In genomic region chr18:4068552-4069158, GRCh38 we compare ENCODE assay signal across 8 cellular contexts.
DNase-seq lines count a peak whose midpoint lies in the region; ATAC-seq and TF ChIP-seq lines count a peak whose summit lies in the region.

No MANE protein-coding gene starts in this region.

- H3K36me3 ChIP-seq in right atrium auricular region (no peaks in the 10 kb centered on the region), smooth muscle cell (ENCODE audit: low read depth) (no peaks in the 10 kb centered on the region)

- H3K4me1 Mint-ChIP-seq in activated T-cell treated with anti-CD3 and anti-CD28 coated beads, Interleukin-2, amount 50 U/mL, for 72 hours (ENCODE audit: low read depth): no peaks in the 10 kb centered on the region

- no peaks in the 10 kb centered on the region for H3K9me3 Mint-ChIP-seq in activated T-cell treated with anti-CD3 and anti-CD28 coated beads, Interleukin-2, amount 50 U/mL, for 72 hours

- H3K4me3 ChIP-seq in right atrium auricular region (no peak overlapping the region), smooth muscle cell (no peak overlapping the region)

- DNase-seq in NCI-H460 (ENCODE audit: extremely low read depth, low read depth): peak; percentile 50
- DNase-seq in activated T-cell treated with anti-CD3 and anti-CD28 coated beads, Interleukin-2, amount 50 U/mL, for 72 hours: peak; percentile 31 to 35
- no peak for DNase-seq in right atrium auricular region (ENCODE audit: low spot score)
- no peak for DNase-seq in smooth muscle cell (lab: John Stamatoyannopoulos, UW; ENCODE audit: unreplicated experiment)

- TF ChIP-seq CTCF in C4-2B (conservative IDR thresholded peaks at IDR 0.05) (peak; percentile 86), right atrium auricular region (IDR thresholded peaks at IDR 0.05) (peak; percentile 46 to 82), smooth muscle cell (IDR thresholded peaks at IDR 0.05; ENCODE audit: borderline replicate concordance, insufficient read depth, poor library complexity, severe bottlenecking) (peak; percentile 78)

- H3K4me2 ChIP-seq in smooth muscle cell: no peak overlapping the region

- WGBS in smooth muscle cell (ENCODE audit: low lambda C conversion rate): 38% methylated on average over 5 of the region's 5 CpGs

- peak; percentile 65 for ATAC-seq in GM18508 (IDR thresholded peaks at IDR 0.05; ENCODE audit: insufficient read depth, unreplicated experiment)
- ATAC-seq in HG03175 (IDR thresholded peaks at IDR 0.05; ENCODE audit: unreplicated experiment): peak; percentile 81
- ATAC-seq in activated T-cell treated with anti-CD3 and anti-CD28 coated beads, Interleukin-2, amount 50 U/mL, for 72 hours (replicated peaks in 1 of 2): no peak
- no peak for ATAC-seq in GM21786 (IDR thresholded peaks at IDR 0.05; ENCODE audit: unreplicated experiment)

- H3K9me3 ChIP-seq in right atrium auricular region (peaks cover 0 to 11% of the 10 kb centered on the region in 2 donors), smooth muscle cell (replicated peaks; ENCODE audit: low read depth) (no peaks in the 10 kb centered on the region)

- H4K20me1 ChIP-seq in smooth muscle cell (ENCODE audit: low read depth): no peaks in the 10 kb centered on the region

- no peak overlapping the region for H2AFZ ChIP-seq in smooth muscle cell (ENCODE audit: low read depth)

- H3F3A ChIP-seq in smooth muscle cell (ENCODE audit: low read depth): no peaks in the 10 kb centered on the region

- no peaks in the 10 kb centered on the region for H3K79me2 ChIP-seq in smooth muscle cell (ENCODE audit: low read depth)

- no peak overlapping the region for H3K9ac ChIP-seq in smooth muscle cell (ENCODE audit: low read depth)

- no peaks in the 10 kb centered on the region for H3K27me3 Mint-ChIP-seq in activated T-cell treated with anti-CD3 and anti-CD28 coated beads, Interleukin-2, amount 50 U/mL, for 72 hours (ENCODE audit: low read depth)

- no peak overlapping the region for H3K4me3 Mint-ChIP-seq in activated T-cell treated with anti-CD3 and anti-CD28 coated beads, Interleukin-2, amount 50 U/mL, for 72 hours

- H3K27ac ChIP-seq in C4-2B (no peak overlapping the region), right atrium auricular region (no peak overlapping the region), smooth muscle cell (ENCODE audit: low read depth) (no peak overlapping the region)

- H3K27ac Mint-ChIP-seq in activated T-cell treated with anti-CD3 and anti-CD28 coated beads, Interleukin-2, amount 50 U/mL, for 72 hours: no peak overlapping the region

- no peaks in the 10 kb centered on the region for H3K36me3 Mint-ChIP-seq in activated T-cell treated with anti-CD3 and anti-CD28 coated beads, Interleukin-2, amount 50 U/mL, for 72 hours (ENCODE audit: insufficient read depth in 2 of 2)

- H3K27me3 ChIP-seq in right atrium auricular region (no peaks in the 10 kb centered on the region), smooth muscle cell (ENCODE audit: low read depth) (no peaks in the 10 kb centered on the region)

- H3K4me1 ChIP-seq in right atrium auricular region (no peaks in the 10 kb centered on the region), smooth muscle cell (ENCODE audit: low read depth) (no peaks in the 10 kb centered on the region)

Comparison
In these comparisons a context has a peak if more than half of its experiments do, and no peak if none do; other contexts are left out.
1. ATAC-seq: peak in GM18508 (single experiment) and HG03175 (single experiment); none in activated T-cell treated with anti-CD3 and anti-CD28 coated beads, Interleukin-2, amount 50 U/mL, for 72 hours (0 of 2) and GM21786 (single experiment).
2. DNase-seq: peak in NCI-H460 (single experiment) and activated T-cell treated with anti-CD3 and anti-CD28 coated beads, Interleukin-2, amount 50 U/mL, for 72 hours (2 of 2); none in right atrium auricular region (single experiment) and smooth muscle cell (single experiment).
3. Peak in every context shown above with its lines, with median percentiles within 50 percentile points of each other: CTCF ChIP-seq.